In the genomic region with DNA sequence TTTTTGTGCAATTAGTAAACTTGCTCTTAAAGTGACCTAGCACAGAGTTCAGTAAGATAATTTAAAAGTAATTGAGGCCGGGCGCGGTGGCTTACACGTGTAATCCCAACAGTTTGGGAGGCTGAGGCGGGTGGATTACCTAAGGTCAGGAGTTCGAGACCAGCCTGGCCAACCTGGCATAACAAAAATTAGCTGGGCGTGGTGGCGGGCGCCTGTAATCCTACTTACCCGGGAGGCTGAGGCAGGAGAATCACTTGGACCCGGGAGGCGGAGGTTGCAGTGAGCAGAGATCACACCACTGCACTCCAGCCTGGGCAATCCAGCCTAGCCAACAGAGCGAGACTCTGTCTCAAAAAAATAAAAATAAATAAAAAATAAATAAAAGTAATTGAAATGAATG, we compare ENCODE assay signal across 8 cellular contexts. TPM values are rescaled to one million over a fixed set of nuclear protein-coding genes. Genes with fewer than 3 reads are reported as not detected.
DNase-seq lines count a peak whose midpoint lies in the region; ATAC-seq, FAIRE-seq and TF ChIP-seq lines count a peak whose summit lies in the region.
"Not testable (repeated sequence)": the region's sequence is repeated elsewhere in the genome, so short reads cannot be mapped to it uniquely, and the experiment has no call there.

No MANE protein-coding gene starts in this region.

- H3K36me3 ChIP-seq in CD8-positive, alpha-beta memory T cell (ENCODE audit: insufficient read depth, low read length); KMS-11 (ENCODE audit: insufficient read depth); WERI-Rb-1; endothelial cell of umbilical vein (ENCODE audit: control insufficient read depth in 2 of 2, extremely low read depth in 1 of 2, insufficient read depth in 2 of 2, low read length in 2 of 2); right lobe of liver; osteoblast (ENCODE audit: insufficient read depth, low read length); tibial nerve: not testable (repeated sequence)

- TF ChIP-seq EP300 in tibial nerve (IDR thresholded peaks at IDR 0.05) = not testable (repeated sequence)

- H3K27ac ChIP-seq in CD8-positive, alpha-beta memory T cell (ENCODE audit: low read depth, low read length); KMS-11; WERI-Rb-1; endothelial cell of umbilical vein (ENCODE audit: insufficient read depth, low read depth, low read length); tibial nerve: not testable (repeated sequence)
- peak overlapping the region; percentile 37 to 91 (median 75) for H3K27ac ChIP-seq in right lobe of liver
- H3K27ac ChIP-seq in osteoblast (ENCODE audit: low read depth, low read length) = peak overlapping the region; percentile 72

- not testable (repeated sequence) for H3K79me2 ChIP-seq in KMS-11 (ENCODE audit: insufficient read depth, low read depth); endothelial cell of umbilical vein (ENCODE audit: control insufficient read depth, insufficient read depth, low read length); osteoblast (ENCODE audit: insufficient read depth, low read length)

- peak overlapping the region; percentile 81; the same call in 1 of the 2 replicates for H3K4me2 ChIP-seq in KMS-11
- peak overlapping the region; percentile 78 for H3K4me2 ChIP-seq in endothelial cell of umbilical vein (ENCODE audit: insufficient read depth, low read length)
- peak overlapping the region; percentile 81 for H3K4me2 ChIP-seq in osteoblast (ENCODE audit: insufficient read depth, low read length)

- dilution Hi-C loops in endothelial cell of umbilical vein (cut with MboI; ENCODE audit: extremely low pct_ligation_motif_present, low sequenced_read_pairs) = not testable (repeated sequence)

- not testable (repeated sequence) for FAIRE-seq in endothelial cell of umbilical vein (lab: Jason Lieb, UNC)

- H3K9me3 ChIP-seq in CD8-positive, alpha-beta memory T cell (ENCODE audit: low read length); WERI-Rb-1 (ENCODE audit: severe bottlenecking); endothelial cell of umbilical vein (replicated peaks; ENCODE audit: control insufficient read depth, insufficient read depth, low read length); right lobe of liver; osteoblast (ENCODE audit: low read depth, low read length); tibial nerve: not testable (repeated sequence)

- not testable (repeated sequence) for DNase-seq in CD8-positive, alpha-beta memory T cell; WERI-Rb-1; activated naive CD8-positive, alpha-beta T cell treated with anti-CD3 and anti-CD28 coated beads for 36 hours; endothelial cell of umbilical vein (ENCODE audit: low read depth, low spot score); right lobe of liver; osteoblast (ENCODE audit: insufficient read length, low spot score, missing footprints); tibial nerve (ENCODE audit: low spot score in 2 of 2)

- H3K4me3 ChIP-seq in CD8-positive, alpha-beta memory T cell (ENCODE audit: low read length) = peak overlapping the region; percentile 61
- H3K4me3 ChIP-seq in KMS-11 (IDR thresholded peaks at IDR 0.05; ENCODE audit: insufficient read depth, low read depth, low read length); endothelial cell of umbilical vein (replicated peaks in 1 of 3; ENCODE audit: insufficient read depth in 1 of 3, low read depth in 1 of 3, low read length in 3 of 3): not testable (repeated sequence)
- H3K4me3 ChIP-seq in WERI-Rb-1 (ENCODE audit: low read depth, low read length) (peak overlapping the region; percentile 57), right lobe of liver (peak overlapping the region; percentile 51 to 68 (median 68)), osteoblast (ENCODE audit: insufficient read depth, low read length) (peak overlapping the region; percentile 81), tibial nerve (peak overlapping the region in 3 of 4 donors; percentile 50 to 70 (median 55))

- not testable (repeated sequence) for H3K9me3 Mint-ChIP-seq in CD8-positive, alpha-beta memory T cell; activated naive CD8-positive, alpha-beta T cell treated with anti-CD3 and anti-CD28 coated beads for 36 hours

- TF ChIP-seq CTCF in KMS-11 (conservative IDR thresholded peaks at IDR 0.05; ENCODE audit: low read depth, low read length); WERI-Rb-1 (IDR thresholded peaks at IDR 0.05; ENCODE audit: low read depth, low read length); endothelial cell of umbilical vein (IDR thresholded peaks at IDR 0.05; ENCODE audit: extremely low read depth in 1 of 2, insufficient read depth in 1 of 2, low read depth in 1 of 2, low read length in 2 of 2); right lobe of liver (IDR thresholded peaks at IDR 0.05); osteoblast (IDR thresholded peaks at IDR 0.05; ENCODE audit: extremely low read depth, low read depth, low read length); tibial nerve (IDR thresholded peaks at IDR 0.05): not testable (repeated sequence)

- H3K36me3 Mint-ChIP-seq in CD8-positive, alpha-beta memory T cell = not testable (repeated sequence)
- peaks cover 18% of the 10 kb centered on the region for H3K36me3 Mint-ChIP-seq in activated naive CD8-positive, alpha-beta T cell treated with anti-CD3 and anti-CD28 coated beads for 36 hours

- H3K4me3 Mint-ChIP-seq in CD8-positive, alpha-beta memory T cell = peak overlapping the region; percentile 78 to 95 (median 90)
- peak overlapping the region; percentile 90 for H3K4me3 Mint-ChIP-seq in activated naive CD8-positive, alpha-beta T cell treated with anti-CD3 and anti-CD28 coated beads for 36 hours

- not testable (repeated sequence) for H2AFZ ChIP-seq in KMS-11 (ENCODE audit: low read depth); endothelial cell of umbilical vein (ENCODE audit: low read depth, low read length)
- H2AFZ ChIP-seq in osteoblast (ENCODE audit: low read length) = peak overlapping the region; percentile 82

- TF ChIP-seq POLR2A in endothelial cell of umbilical vein (IDR thresholded peaks at IDR 0.05; ENCODE audit: low read depth, low read length); right lobe of liver (IDR thresholded peaks at IDR 0.05); tibial nerve (IDR thresholded peaks at IDR 0.05): not testable (repeated sequence)

- not testable (repeated sequence) for H3K27me3 ChIP-seq in CD8-positive, alpha-beta memory T cell (ENCODE audit: insufficient read depth, low read length, poor library complexity, severe bottlenecking); KMS-11 (ENCODE audit: insufficient read depth, low read depth); WERI-Rb-1 (ENCODE audit: insufficient read depth, low read depth, severe bottlenecking); endothelial cell of umbilical vein (ENCODE audit: control insufficient read depth in 2 of 2, insufficient read depth in 2 of 2, low read length in 2 of 2); right lobe of liver; osteoblast (ENCODE audit: insufficient read depth, low read length); tibial nerve

- ATAC-seq in right lobe of liver = not testable (repeated sequence)

- H3K27ac Mint-ChIP-seq in CD8-positive, alpha-beta memory T cell = peak overlapping the region in 2 of 8 donors; percentile 46 to 63
- not testable (repeated sequence) for H3K27ac Mint-ChIP-seq in activated naive CD8-positive, alpha-beta T cell treated with anti-CD3 and anti-CD28 coated beads for 36 hours

- H3K4me1 Mint-ChIP-seq in CD8-positive, alpha-beta memory T cell = peaks cover 11 to 31% (median 24%) of the 10 kb centered on the region in 3 donors
- peaks cover 40% of the 10 kb centered on the region for H3K4me1 Mint-ChIP-seq in activated naive CD8-positive, alpha-beta T cell treated with anti-CD3 and anti-CD28 coated beads for 36 hours

- H3K9ac ChIP-seq in KMS-11; endothelial cell of umbilical vein (replicated peaks; ENCODE audit: extremely low read depth, insufficient read depth, low read length): not testable (repeated sequence)

- H4K20me1 ChIP-seq in KMS-11 (ENCODE audit: insufficient read depth); endothelial cell of umbilical vein (replicated peaks; ENCODE audit: control insufficient read depth, extremely low read depth, insufficient read depth, low read length); osteoblast (ENCODE audit: insufficient read depth, low read length): not testable (repeated sequence)

- H3K27me3 Mint-ChIP-seq in CD8-positive, alpha-beta memory T cell; activated naive CD8-positive, alpha-beta T cell treated with anti-CD3 and anti-CD28 coated beads for 36 hours: not testable (repeated sequence)

- BruUV-seq in endothelial cell of umbilical vein (replicated peaks; lab: Mats Ljungman, UMichigan) = not testable (repeated sequence)

- WGBS in right lobe of liver (ENCODE audit: insufficient coverage, low coverage, low lambda C conversion rate, missing lambda C conversion rate) = 59% methylated on average over 12 of the region's 13 CpGs
- WGBS in tibial nerve, 2 donors = 90 to 91% methylated on average over 13 of the region's 13 CpGs

- CTCF ChIA-PET in CD8-positive, alpha-beta memory T cell (lab: Charles Lee); endothelial cell of umbilical vein (lab: Charles Lee): not testable (repeated sequence)

- H3K4me1 ChIP-seq in CD8-positive, alpha-beta memory T cell (ENCODE audit: insufficient read depth, low read length); right lobe of liver; osteoblast (ENCODE audit: insufficient read depth, low read length); tibial nerve: not testable (repeated sequence)
- H3K4me1 ChIP-seq in KMS-11 (ENCODE audit: low read depth, poor library complexity, severe bottlenecking) (peaks cover 22% of the 10 kb centered on the region), endothelial cell of umbilical vein (ENCODE audit: control insufficient read depth, extremely low read depth, insufficient read depth, low read length) (peaks cover 13% of the 10 kb centered on the region)

- not testable (repeated sequence) for H3K9me1 ChIP-seq in endothelial cell of umbilical vein (replicated peaks; ENCODE audit: control insufficient read depth, extremely low read depth, insufficient read depth, low read length)

- POLR2A ChIA-PET in CD8-positive, alpha-beta memory T cell (lab: Charles Lee); endothelial cell of umbilical vein (lab: Charles Lee): not testable (repeated sequence)

- intact Hi-C loops in endothelial cell of umbilical vein (cut with micrococcal nuclease) = loop anchor here (5.0 kb wide), 1 partner anchor 38 kb away; no protein-coding TSS in a partner anchor
- intact Hi-C loops in right lobe of liver (cut with DNase I) = not testable (repeated sequence)

RNA-seq across cellular contexts. Expression of gene GK, which starts 1.2 kb away (rescaled TPM):
- 10 to 100 TPM; 24.9 to 26.4 TPM for total RNA-seq in CD8-positive, alpha-beta memory T cell
- 3.8 TPM for polyA plus RNA-seq in CD8-positive, alpha-beta memory T cell
- 10 to 100 TPM; 30.4 to 32.4 TPM for total RNA-seq in activated naive CD8-positive, alpha-beta T cell treated with anti-CD3 and anti-CD28 coated beads for 36 hours
- 7.6 and 7.7 TPM in 2 replicates for total RNA-seq in endothelial cell of umbilical vein
- 1.6 and 2.7 TPM in 2 replicates for polyA plus RNA-seq in endothelial cell of umbilical vein
- polyA plus RNA-seq in endothelial cell of umbilical vein (2011; cell fraction: cytosol; rRNA removed) = 2.7 and 3.0 TPM in 2 replicates
- 7.3 and 8.0 TPM in 2 replicates for polyA plus RNA-seq in endothelial cell of umbilical vein (2011; cell fraction: nucleus; rRNA removed)
- 4.3 and 5.4 TPM in 2 replicates for polyA plus RNA-seq in endothelial cell of umbilical vein (2012)
- 4.6 and 5.4 TPM in 2 replicates for polyA minus RNA-seq in endothelial cell of umbilical vein
- 8.7 TPM for polyA minus RNA-seq in endothelial cell of umbilical vein (2011; cell fraction: cytosol; rRNA and poly(A)+ RNA removed)
- 3.8 and 5.8 TPM in 2 replicates for polyA minus RNA-seq in endothelial cell of umbilical vein (2011; cell fraction: nucleus; rRNA and poly(A)+ RNA removed)
- total RNA-seq in right lobe of liver = 100 to 1,000 TPM in 3 of 6 experiments, 10 to 100 TPM in 3; 23.6 to 121 (median 73.2) TPM
- total RNA-seq in osteoblast = 5.8 and 7.1 TPM in 2 replicates
- 10 to 100 TPM in 1 of 4 donors, 1 to 10 TPM in 3; 2.8 to 11.4 (median 5.6) TPM for total RNA-seq in tibial nerve
